8 cellular contexts compared by ENCODE assay signal in the genomic region with DNA sequence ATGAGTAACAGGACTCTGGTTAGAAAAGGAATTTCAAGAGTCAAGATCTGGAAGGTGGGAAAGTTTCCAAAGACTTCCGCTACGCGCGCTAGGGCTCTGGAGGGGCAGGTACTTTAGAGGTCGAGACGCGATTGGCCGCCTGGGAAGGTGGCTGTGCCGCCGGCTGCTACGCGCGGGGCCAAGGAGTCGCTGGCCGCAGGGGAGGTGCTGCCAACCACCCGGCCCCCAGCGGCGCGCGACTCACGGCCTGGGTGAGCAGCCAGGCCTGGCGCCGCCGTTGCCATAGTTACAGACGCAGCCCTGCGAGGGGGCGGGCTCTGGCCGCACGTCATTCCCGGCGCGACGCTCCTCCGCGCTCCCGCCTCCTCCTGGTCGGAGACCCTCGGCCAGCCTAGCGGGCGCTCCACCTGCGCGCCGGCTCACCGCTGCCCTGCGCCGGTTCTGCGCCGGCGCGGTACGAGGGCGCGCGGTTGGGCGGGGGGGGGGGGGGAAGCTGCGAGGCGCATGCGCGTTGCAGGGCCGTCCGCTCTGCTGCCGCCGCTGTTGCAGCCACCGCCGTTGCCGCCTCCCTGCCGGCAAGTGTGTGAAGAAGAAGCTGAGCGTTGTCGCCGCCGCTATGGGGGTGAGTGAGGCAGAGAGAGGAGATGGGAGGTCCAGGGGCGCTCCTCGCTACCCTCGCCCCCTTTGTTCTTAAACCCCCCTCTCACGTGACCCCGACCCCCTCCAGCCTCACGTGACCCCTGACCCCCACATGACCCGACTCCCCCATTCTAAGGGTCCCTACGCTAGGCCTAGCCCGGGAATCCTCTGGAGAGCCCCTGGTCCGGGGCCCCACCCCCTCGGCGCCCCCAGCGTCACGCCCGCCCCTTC. TPM values are rescaled to one million over a fixed set of nuclear protein-coding genes. Genes with fewer than 3 reads are reported as not detected.
DNase-seq lines count a peak whose midpoint lies in the region; ATAC-seq and TF ChIP-seq lines count a peak whose summit lies in the region.

Gene NAA40, plus strand, starts transcription at position 522 of the 870 bp plus-strand sequence. Its CDS starts 95 bp downstream, at position 617.

- H2AFZ ChIP-seq in PC-3 (ENCODE audit: low read length), result peak within 1 kb of the TSS; percentile 93

- H3K4me2 ChIP-seq in PC-3 (ENCODE audit: low read length), result peak within 1 kb of the TSS; percentile 100

- no peaks in the 10 kb centered on the region for H3K27me3 ChIP-seq in PC-3 (ENCODE audit: low read length)
- H3K27me3 ChIP-seq in muscle layer of duodenum (ENCODE audit: low read depth, low read length), result no peaks in the 10 kb centered on the region

- peaks cover 49% of the 10 kb centered on the region for H3K79me2 ChIP-seq in PC-3 (ENCODE audit: low read length)

- no TSS peak for BruUV-seq in PC-3 (replicated peaks; lab: Mats Ljungman, UMichigan)

- peaks cover 5% of the 10 kb centered on the region; the same call in 1 of the 2 replicates for H4K20me1 ChIP-seq in PC-3 (ENCODE audit: low read length)

- ATAC-seq in GM21717 (IDR thresholded peaks at IDR 0.05; ENCODE audit: unreplicated experiment) (peak; percentile 75), PC-3 (peak; percentile 95)

- peak within 1 kb of the TSS; percentile 88 for H3K4me3 ChIP-seq in Jurkat, Clone E6-1 (ENCODE audit: low read length)
- H3K4me3 ChIP-seq in PC-3 (ENCODE audit: low read length) (peak within 1 kb of the TSS; percentile 95), muscle layer of duodenum (ENCODE audit: low read depth in 1 of 2, low read length in 2 of 2) (peak within 1 kb of the TSS; percentile 78 to 88)

- no peaks in the 10 kb centered on the region for H3F3A ChIP-seq in PC-3 (ENCODE audit: low read length, unreplicated experiment)

- no peaks in the 10 kb centered on the region for H3K9me3 ChIP-seq in PC-3 (ENCODE audit: low read length)
- no peaks in the 10 kb centered on the region for H3K9me3 ChIP-seq in muscle layer of duodenum (ENCODE audit: control insufficient read depth in 1 of 2, low read length in 2 of 2)

- intact Hi-C loops in PC-3 (cut with micrococcal nuclease), result loop anchor here (2.0 kb wide), 1 partner anchor 98 kb away; no protein-coding TSS in a partner anchor

- peaks cover 14% of the 10 kb centered on the region for H3K4me1 ChIP-seq in PC-3 (ENCODE audit: insufficient read depth, low read length)
- peaks cover 3 to 14% of the 10 kb centered on the region in 2 donors for H3K4me1 ChIP-seq in muscle layer of duodenum (ENCODE audit: control insufficient read depth in 1 of 2, insufficient read depth in 2 of 2, low read length in 2 of 2)

- TF ChIP-seq POLR2A in erythroblast (IDR thresholded peaks at IDR 0.05; ENCODE audit: low read length), result peak; percentile 55

- H3K9ac ChIP-seq in PC-3 (ENCODE audit: low read length), result peak within 1 kb of the TSS; percentile 87

- peaks cover 4% of the 10 kb centered on the region; the same call in 1 of the 2 replicates for H3K36me3 ChIP-seq in PC-3 (ENCODE audit: low read depth, low read length)
- no peaks in the 10 kb centered on the region for H3K36me3 ChIP-seq in muscle layer of duodenum (ENCODE audit: control insufficient read depth in 1 of 2, insufficient read depth in 2 of 2, low read length in 2 of 2)

- H3K27ac ChIP-seq in PC-3 (ENCODE audit: low read length), result peak within 1 kb of the TSS; percentile 8
- peak within 1 kb of the TSS; percentile 20 for H3K27ac ChIP-seq in muscle layer of duodenum (ENCODE audit: low read length)

- DNase-seq in DMS53 treated with DMSO at 0.1 percent for 48 hours (lab: John Stamatoyannopoulos, UW; ENCODE audit: unreplicated experiment), result peak; percentile 94
- DNase-seq in Jurkat, Clone E6-1 (ENCODE audit: low read depth, low spot score), result peak; percentile 92
- DNase-seq in PC-3, result peak; percentile 99
- DNase-seq in activated T-cell treated with anti-CD3 and anti-CD28 coated beads for 48 hours (ENCODE audit: low read depth), result peak; percentile 96
- DNase-seq in erythroblast (lab: John Stamatoyannopoulos, UW), result peak; percentile 98
- peak; percentile 88 for DNase-seq in stimulated activated CD8-positive, alpha-beta memory T cell treated with anti-CD3 and anti-CD28 coated beads, Interleukin-7, amount 100 ng/mL, for 24 hours (ENCODE audit: low read depth)

- CTCF ChIA-PET in PC-3 (lab: Charles Lee), result interaction anchor here (0.5 to 1.9 kb wide), 5 partner anchors 7 to 379 kb away, joined by 3 to 8 read pairs (median 5); partner anchors contain the start of genes MARK2 and PRDX5

- H3K9me2 ChIP-seq in PC-3 (replicated peaks; ENCODE audit: low read length), result no peaks in the 10 kb centered on the region

- TF ChIP-seq CTCF in PC-3 (conservative IDR thresholded peaks at IDR 0.05; ENCODE audit: low read depth, low read length), result no peak

- POLR2A ChIA-PET in PC-3 (lab: Charles Lee; ENCODE audit: unreplicated experiment), result no interaction called here

RNA-seq across cellular contexts. Expression of gene NAA40, which starts in this region (rescaled TPM):
- 42.1 TPM for polyA plus RNA-seq in Jurkat, Clone E6-1 (2012; ENCODE audit: insufficient read depth, insufficient read length)
- total RNA-seq in PC-3 (2014; rRNA removed), result 20.9 and 26.7 TPM in 2 replicates

Comparison
In these comparisons a context has a peak if more than half of its experiments do, and no peak if none do; other contexts are left out.
1. Peak in every context shown above with its lines: DNase-seq, ATAC-seq, H3K4me3 ChIP-seq and H3K27ac ChIP-seq.